Comparison of ENCODE assay signal across 8 cellular contexts in genomic region chr3:120743081-120743365, GRCh38. TPM values are rescaled to one million over a fixed set of nuclear protein-coding genes. Genes with fewer than 3 reads are reported as not detected.
DNase-seq lines count a peak whose midpoint lies in the region; ATAC-seq lines count a peak whose summit lies in the region.

No MANE protein-coding gene starts in this region.

- no peaks in the 10 kb centered on the region for H3K9me3 Mint-ChIP-seq in activated naive CD4-positive, alpha-beta T cell treated with anti-CD3 and anti-CD28 coated beads for 36 hours
- no peaks in the 10 kb centered on the region for H3K9me3 Mint-ChIP-seq in activated T-cell treated with anti-CD3 and anti-CD28 coated beads, Interleukin-2, amount 50 U/mL, for 72 hours

- CTCF ChIA-PET in activated naive CD4-positive, alpha-beta T cell treated with anti-CD3 and anti-CD28 coated beads for 36 hours (lab: Charles Lee) = interaction anchor here (0.7 kb wide), 1 partner anchor 147 kb away, joined by 3 read pairs; the partner anchor contains the start of gene NDUFB4

- H3K4me3 Mint-ChIP-seq in activated naive CD4-positive, alpha-beta T cell treated with anti-CD3 and anti-CD28 coated beads for 36 hours = peak overlapping the region; percentile 90
- peak overlapping the region; percentile 82 to 97 for H3K4me3 Mint-ChIP-seq in activated T-cell treated with anti-CD3 and anti-CD28 coated beads, Interleukin-2, amount 50 U/mL, for 72 hours

- DNase-seq in activated naive CD4-positive, alpha-beta T cell treated with anti-CD3 and anti-CD28 coated beads for 36 hours = peak; percentile 27
- DNase-seq in activated naive CD4-positive, alpha-beta T cell treated with anti-CD3 and anti-CD28 coated beads, Interleukin-2, amount 50 U/mL, for 16 hours = no peak
- no peak for DNase-seq in activated T-cell treated with anti-CD3 and anti-CD28 coated beads, Interleukin-2, amount 50 U/mL, for 72 hours
- DNase-seq in substantia nigra (lab: John Stamatoyannopoulos, UW) (no peak), hepatic stellate cell (ENCODE audit: low spot score) (no peak), NCI-H524 treated with DMSO at 0.1 percent for 48 hours (lab: John Stamatoyannopoulos, UW) (no peak)

- H3K27ac Mint-ChIP-seq in activated naive CD4-positive, alpha-beta T cell treated with anti-CD3 and anti-CD28 coated beads for 36 hours = peak overlapping the region; percentile 96
- H3K27ac Mint-ChIP-seq in activated T-cell treated with anti-CD3 and anti-CD28 coated beads, Interleukin-2, amount 50 U/mL, for 72 hours = peak overlapping the region; percentile 87

- intact Hi-C loops in activated naive CD4-positive, alpha-beta T cell treated with anti-CD3 and anti-CD28 coated beads for 36 hours (cut with micrococcal nuclease) = loop anchor here (2.0 to 10.0 kb wide), 5 partner anchors 62 to 1518 kb away; partner anchors contain the start of genes EAF2, IQCB1, POGLUT1 and TMEM39A

- H3K36me3 Mint-ChIP-seq in activated naive CD4-positive, alpha-beta T cell treated with anti-CD3 and anti-CD28 coated beads for 36 hours (ENCODE audit: low read depth) = peaks cover 6% of the 10 kb centered on the region
- H3K36me3 Mint-ChIP-seq in activated T-cell treated with anti-CD3 and anti-CD28 coated beads, Interleukin-2, amount 50 U/mL, for 72 hours (ENCODE audit: insufficient read depth in 2 of 2) = peaks cover 3 to 4% of the 10 kb centered on the region in 2 donors

- H3K36me3 ChIP-seq in iPS-18a (ENCODE audit: control insufficient read depth, low read depth, low read length) = no peaks in the 10 kb centered on the region

- peak overlapping the region; percentile 92 for H3K4me3 ChIP-seq in iPS-18a (ENCODE audit: low read length)

- no peaks in the 10 kb centered on the region for H3K27me3 ChIP-seq in iPS-18a (ENCODE audit: control insufficient read depth, insufficient read depth, low read length)

- peaks cover 11% of the 10 kb centered on the region for H3K4me1 ChIP-seq in iPS-18a (ENCODE audit: control insufficient read depth, low read depth, low read length)

- peak overlapping the region; percentile 86 for H3K9ac ChIP-seq in iPS-18a (ENCODE audit: low read length)

- H3K4me1 Mint-ChIP-seq in activated naive CD4-positive, alpha-beta T cell treated with anti-CD3 and anti-CD28 coated beads for 36 hours (ENCODE audit: low read depth) = peaks cover 33% of the 10 kb centered on the region
- peaks cover 27% of the 10 kb centered on the region for H3K4me1 Mint-ChIP-seq in activated T-cell treated with anti-CD3 and anti-CD28 coated beads, Interleukin-2, amount 50 U/mL, for 72 hours (ENCODE audit: low read depth)

- peak overlapping the region; percentile 75 for H3K27ac ChIP-seq in iPS-18a (ENCODE audit: low read length)
- H3K27ac ChIP-seq in substantia nigra (ENCODE audit: low read depth, low read length, poor library complexity, severe bottlenecking) = peak overlapping the region; percentile 94

- H3K27me3 Mint-ChIP-seq in activated naive CD4-positive, alpha-beta T cell treated with anti-CD3 and anti-CD28 coated beads for 36 hours (ENCODE audit: low read depth) = no peaks in the 10 kb centered on the region
- no peaks in the 10 kb centered on the region for H3K27me3 Mint-ChIP-seq in activated T-cell treated with anti-CD3 and anti-CD28 coated beads, Interleukin-2, amount 50 U/mL, for 72 hours (ENCODE audit: low read depth)

- no peak for ATAC-seq in activated T-cell treated with anti-CD3 and anti-CD28 coated beads, Interleukin-2, amount 50 U/mL, for 72 hours (replicated peaks in 1 of 2)
- no peak for ATAC-seq in GM21619 (IDR thresholded peaks at IDR 0.05; ENCODE audit: unreplicated experiment)

- no peaks in the 10 kb centered on the region for H3K9me3 ChIP-seq in iPS-18a (ENCODE audit: control insufficient read depth, low read depth, low read length)

RNA-seq across cellular contexts. Expression of gene GTF2E1, which starts 0.5 kb away (rescaled TPM):
- total RNA-seq in activated naive CD4-positive, alpha-beta T cell treated with anti-CD3 and anti-CD28 coated beads for 36 hours = 10 to 100 TPM; 13.2 TPM
- total RNA-seq in activated T-cell treated with anti-CD3 and anti-CD28 coated beads, Interleukin-2, amount 50 U/mL, for 72 hours = 10 to 100 TPM; 15.9 to 24.1 TPM

RNA-seq across cellular contexts. Expression of gene RABL3, which starts 0.7 kb away (rescaled TPM):
- total RNA-seq in activated naive CD4-positive, alpha-beta T cell treated with anti-CD3 and anti-CD28 coated beads for 36 hours = 10 to 100 TPM; 34.7 to 36.8 TPM
- 10 to 100 TPM; 25.9 to 26.9 TPM for total RNA-seq in activated T-cell treated with anti-CD3 and anti-CD28 coated beads, Interleukin-2, amount 50 U/mL, for 72 hours
